ENCODE assay signal across 33 cellular contexts in genomic region chr14:61540931-61541330, GRCh38.
DNase-seq lines count a peak whose midpoint lies in the region; ATAC-seq, FAIRE-seq and TF ChIP-seq lines count a peak whose summit lies in the region.
"Had no signal": no experiment of that assay in that cellular context is flagged by ENCODE, and none has a peak within 500 bp of the region (broad histone marks: within the 10 kb centered on the region; RNA-seq: fewer than 3 reads in every experiment).

No MANE protein-coding gene starts in this region.

- no peak for TF ChIP-seq RAD21 in A549 (conservative IDR thresholded peaks at IDR 0.05 in 1 of 2, IDR thresholded peaks at IDR 0.05 in 1 of 2)

- peak overlapping the region; percentile 96 to 99; a peak in 5 of 6 replicates for H3K27ac ChIP-seq in A549
- no peak overlapping the region for H3K27ac ChIP-seq in CD4-positive, CD25-positive, alpha-beta regulatory T cell (ENCODE audit: insufficient read depth, low read length, poor library complexity, severe bottlenecking)
- H3K27ac ChIP-seq: cardiac muscle cell, hepatocyte, testis, VCaP had no signal

- H3K27me3 Mint-ChIP-seq in CD4-positive, CD25-positive, alpha-beta regulatory T cell = no peaks in the 10 kb centered on the region
- no peaks in the 10 kb centered on the region for H3K27me3 Mint-ChIP-seq in activated CD8-positive, alpha-beta T cell treated with anti-CD3 and anti-CD28 coated beads, Interleukin-2, amount 10 ng/mL, durations not matched to agents 7 days and 5 days (ENCODE audit: low read depth)
- peaks cover 22 to 55% (median 44%) of the 10 kb centered on the region in 3 donors for H3K27me3 Mint-ChIP-seq in immature natural killer cell (ENCODE audit: low read depth in 3 of 3)

- H3K4me3 ChIP-seq in A549 = no peak overlapping the region
- no peak overlapping the region for H3K4me3 ChIP-seq in CD4-positive, CD25-positive, alpha-beta regulatory T cell (ENCODE audit: low read depth, low read length)
- H3K4me3 ChIP-seq: cardiac muscle cell, esophagus squamous epithelium, hepatocyte, prostate gland, testis had no signal

- H3K9me3 ChIP-seq in A549 = no peaks in the 10 kb centered on the region
- H3K9me3 ChIP-seq in CD4-positive, CD25-positive, alpha-beta regulatory T cell (ENCODE audit: control insufficient read depth in 2 of 2, low read length in 2 of 2) = no peaks in the 10 kb centered on the region
- H3K9me3 ChIP-seq: esophagus squamous epithelium, prostate gland, testis had no signal

- POLR2A ChIA-PET in A549 (lab: Yijun Ruan, JAX) = no interaction called here
- POLR2A ChIA-PET in activated CD8-positive, alpha-beta T cell treated with anti-CD3 and anti-CD28 coated beads, Interleukin-2, amount 10 ng/mL, durations not matched to agents 7 days and 5 days (lab: Charles Lee) = no interaction called here

- H3K36me3 ChIP-seq in CD4-positive, CD25-positive, alpha-beta regulatory T cell (ENCODE audit: control insufficient read depth, insufficient read depth, low read length) = peaks cover 94% of the 10 kb centered on the region
- H3K36me3 ChIP-seq: cardiac muscle cell, prostate gland had no signal

- peaks cover 49% of the 10 kb centered on the region for H3K4me1 ChIP-seq in A549
- H3K4me1 ChIP-seq in CD4-positive, CD25-positive, alpha-beta regulatory T cell (ENCODE audit: control insufficient read depth, insufficient read depth, low read length, poor library complexity, severe bottlenecking) = no peaks in the 10 kb centered on the region

- peaks cover 53% of the 10 kb centered on the region for H3K36me3 Mint-ChIP-seq in CD4-positive, CD25-positive, alpha-beta regulatory T cell
- H3K36me3 Mint-ChIP-seq in activated CD8-positive, alpha-beta T cell treated with anti-CD3 and anti-CD28 coated beads, Interleukin-2, amount 10 ng/mL, durations not matched to agents 7 days and 5 days (ENCODE audit: low read depth) = peaks cover 85% of the 10 kb centered on the region
- H3K36me3 Mint-ChIP-seq in immature natural killer cell = peaks cover 7 to 61% (median 26%) of the 10 kb centered on the region in 3 donors

- H3K9me3 Mint-ChIP-seq in CD4-positive, CD25-positive, alpha-beta regulatory T cell = peaks cover 0 to 1% (median 0%) of the 10 kb centered on the region in 7 donors
- H3K9me3 Mint-ChIP-seq in activated CD8-positive, alpha-beta T cell treated with anti-CD3 and anti-CD28 coated beads, Interleukin-2, amount 10 ng/mL, durations not matched to agents 7 days and 5 days (ENCODE audit: insufficient read depth) = no peaks in the 10 kb centered on the region
- H3K9me3 Mint-ChIP-seq in immature natural killer cell = no peaks in the 10 kb centered on the region

- no peak for TF ChIP-seq EP300 in A549 (IDR thresholded peaks at IDR 0.05)

- TF ChIP-seq POLR2A in A549 (IDR thresholded peaks at IDR 0.05; ENCODE audit: low read length) = no peak

- no peak for TF ChIP-seq CTCF in A549 (IDR thresholded peaks at IDR 0.05)

- CTCF ChIA-PET in A549 (lab: Yijun Ruan, JAX) = interaction anchor here (1.2 kb wide), 1 partner anchor 18 kb away, joined by 3 read pairs; no protein-coding TSS in a partner anchor
- CTCF ChIA-PET in activated CD8-positive, alpha-beta T cell treated with anti-CD3 and anti-CD28 coated beads, Interleukin-2, amount 10 ng/mL, durations not matched to agents 7 days and 5 days (lab: Charles Lee) = no interaction called here

- H3K27ac Mint-ChIP-seq in CD4-positive, CD25-positive, alpha-beta regulatory T cell = peak overlapping the region in 2 of 3 donors; percentile 59 to 70
- H3K27ac Mint-ChIP-seq in activated CD8-positive, alpha-beta T cell treated with anti-CD3 and anti-CD28 coated beads, Interleukin-2, amount 10 ng/mL, durations not matched to agents 7 days and 5 days = peak overlapping the region; percentile 26
- H3K27ac Mint-ChIP-seq in immature natural killer cell = peak overlapping the region; percentile 50 to 84 (median 76)

- no peak for FAIRE-seq in A549 (lab: Jason Lieb, UNC)
- FAIRE-seq: frontal cortex had no signal

- H3K27me3 ChIP-seq in CD4-positive, CD25-positive, alpha-beta regulatory T cell (ENCODE audit: control insufficient read depth, insufficient read depth, low read length) = no peaks in the 10 kb centered on the region
- H3K27me3 ChIP-seq: cardiac muscle cell, esophagus squamous epithelium, hepatocyte, testis had no signal

- H3K4me2 ChIP-seq in A549 = no peak overlapping the region
- H3K4me2 ChIP-seq: hepatocyte had no signal

- DNase-seq in A549 (ENCODE audit: low read depth in 1 of 2, low spot score in 1 of 2) = no peak
- DNase-seq in CD4-positive, CD25-positive, alpha-beta regulatory T cell = no peak
- no peak for DNase-seq in activated CD8-positive, alpha-beta T cell treated with anti-CD3 and anti-CD28 coated beads, Interleukin-2, amount 10 ng/mL, durations not matched to agents 7 days and 5 days
- no peak for DNase-seq in immature natural killer cell
- DNase-seq in A172 (ENCODE audit: low spot score) = no peak
- DNase-seq: activated CD4-positive, alpha-beta T cell treated with anti-CD3 and anti-CD28 coated beads, Interleukin-2, amount 50 U/mL, for 48 hours; activated naive CD4-positive, alpha-beta T cell; aorta; cortex of kidney; DMS79; esophagus squamous epithelium; GF-D8; KBM-7; left colon; NCI-H1105; NCI-H2029 treated with DMSO at 0.1 percent for 48 hours; NCI-H526; NK-92 treated with Interleukin-12 subunit alpha and Interleukin-12 subunit beta, amount 100 ng/mL, for 24 hours; PC-3; stimulated activated CD4-positive, alpha-beta T cell treated with anti-CD3 and anti-CD28 coated beads, Interleukin-4, amount 100 ng/mL, for 4 hours; stimulated activated naive CD4-positive, alpha-beta T cell; testis had no signal

- ATAC-seq in A549 (no peak), GM21825 (IDR thresholded peaks at IDR 0.05; ENCODE audit: unreplicated experiment) (no peak), GM18861 (IDR thresholded peaks at IDR 0.05; ENCODE audit: unreplicated experiment) (no peak), HG03159 (IDR thresholded peaks at IDR 0.05; ENCODE audit: unreplicated experiment) (no peak)
- ATAC-seq in CD4-positive, CD25-positive, alpha-beta regulatory T cell (ENCODE audit: low read depth in 2 of 2) = no peak
- ATAC-seq in activated CD8-positive, alpha-beta T cell treated with anti-CD3 and anti-CD28 coated beads, Interleukin-2, amount 10 ng/mL, durations not matched to agents 7 days and 5 days = no peak
- ATAC-seq: HCT116, left colon, PC-3, Right ventricle myocardium inferior, sciatic nerve had no signal

- H3K4me3 Mint-ChIP-seq in CD4-positive, CD25-positive, alpha-beta regulatory T cell = no peak overlapping the region
- no peak overlapping the region for H3K4me3 Mint-ChIP-seq in activated CD8-positive, alpha-beta T cell treated with anti-CD3 and anti-CD28 coated beads, Interleukin-2, amount 10 ng/mL, durations not matched to agents 7 days and 5 days
- no peak overlapping the region for H3K4me3 Mint-ChIP-seq in immature natural killer cell

- WGBS in A549 (ENCODE audit: missing lambda C conversion rate) = 83% methylated on average over 6 of the region's 7 CpGs

- peaks cover 9 to 23% (median 13%) of the 10 kb centered on the region in 4 donors for H3K4me1 Mint-ChIP-seq in CD4-positive, CD25-positive, alpha-beta regulatory T cell
- H3K4me1 Mint-ChIP-seq in activated CD8-positive, alpha-beta T cell treated with anti-CD3 and anti-CD28 coated beads, Interleukin-2, amount 10 ng/mL, durations not matched to agents 7 days and 5 days (ENCODE audit: low read depth) = peaks cover 38% of the 10 kb centered on the region
- peaks cover 55 to 84% of the 10 kb centered on the region in 2 donors for H3K4me1 Mint-ChIP-seq in immature natural killer cell

TF ChIP-seq in A549, 52 proteins besides CTCF, POLR2A, EP300 and RAD21:
- TF ChIP-seq HDAC2 (IDR thresholded peaks at IDR 0.05) = no peak
- no peak for TF ChIP-seq RARB (CRISPR knock-in tag; IDR thresholded peaks at IDR 0.05)
- TF ChIP-seq JUN (IDR thresholded peaks at IDR 0.05) = no peak
- no peak for TF ChIP-seq TP53 (CRISPR knock-in tag; IDR thresholded peaks at IDR 0.05)
- TF ChIP-seq FOSB (CRISPR knock-in tag; IDR thresholded peaks at IDR 0.05) = no peak
- TF ChIP-seq USF2 (IDR thresholded peaks at IDR 0.05) = no peak
- TF ChIP-seq NR3C1 (IDR thresholded peaks at IDR 0.05) = no peak
- no peak for TF ChIP-seq HEYL (CRISPR knock-in tag; IDR thresholded peaks at IDR 0.05)
- TF ChIP-seq HMGXB4 (CRISPR knock-in tag; IDR thresholded peaks at IDR 0.05; ENCODE audit: borderline replicate concordance) = no peak
- no peak for TF ChIP-seq CEBPB (IDR thresholded peaks at IDR 0.05)
TF ChIP-seq in A549: peak in this region for 0.

Comparison
In these comparisons a context has a peak if more than half of its experiments do, and no peak if none do; other contexts are left out.
1. H3K27ac Mint-ChIP-seq: peak in every context shown above with its lines; median percentile 76 in immature natural killer cell; 64 in CD4-positive, CD25-positive, alpha-beta regulatory T cell; 26 in activated CD8-positive, alpha-beta T cell treated with anti-CD3 and anti-CD28 coated beads, Interleukin-2, amount 10 ng/mL, durations not matched to agents 7 days and 5 days.